Comparison of ENCODE assay signal across 2 cellular contexts in genomic region chr17:45236002-45236606, GRCh38.
TF ChIP-seq lines count a peak whose summit lies in the region.

No MANE protein-coding gene starts in this region.

TF ChIP-seq in IMR-90, 13 proteins besides CTCF, POLR2A, EP300 and RAD21:
- TF ChIP-seq USF2 (IDR thresholded peaks at IDR 0.05; ENCODE audit: low read depth, low read length) (no peak), RFX5 (IDR thresholded peaks at IDR 0.05; ENCODE audit: low read depth, low read length) (no peak), MAZ (IDR thresholded peaks at IDR 0.05; ENCODE audit: borderline replicate concordance, low read depth, low read length) (no peak), RCOR1 (IDR thresholded peaks at IDR 0.05; ENCODE audit: insufficient replicate concordance, low read length) (no peak), CEBPB (IDR thresholded peaks at IDR 0.05; ENCODE audit: low read depth, low read length) (no peak), BHLHE40 (IDR thresholded peaks at IDR 0.05; ENCODE audit: low read depth, low read length) (no peak), NFE2L2 (IDR thresholded peaks at IDR 0.05; ENCODE audit: low read depth, low read length) (no peak), ELK1 (IDR thresholded peaks at IDR 0.05; ENCODE audit: borderline replicate concordance, low read depth, low read length) (no peak), MAFK (IDR thresholded peaks at IDR 0.05; ENCODE audit: low read depth, low read length) (no peak), CHD1 (IDR thresholded peaks at IDR 0.05; ENCODE audit: low read depth, low read length) (no peak), MXI1 (IDR thresholded peaks at IDR 0.05; ENCODE audit: borderline replicate concordance, low read depth, low read length) (no peak), FOS (IDR thresholded peaks at IDR 0.05; ENCODE audit: low read depth, low read length) (no peak), SMC3 (IDR thresholded peaks at IDR 0.05; ENCODE audit: low read depth, low read length) (no peak)

TF ChIP-seq in neural cell, 6 proteins besides CTCF, POLR2A, EP300 and RAD21:
- TF ChIP-seq TAF1 (IDR thresholded peaks at IDR 0.05; ENCODE audit: low read depth), result no peak
- no peak for TF ChIP-seq POLR2AphosphoS5 (IDR thresholded peaks at IDR 0.05)
- TF ChIP-seq REST (IDR thresholded peaks at IDR 0.05; ENCODE audit: borderline replicate concordance), result no peak
- TF ChIP-seq SMC3 (conservative IDR thresholded peaks at IDR 0.05; ENCODE audit: poor library complexity), result no peak
- TF ChIP-seq EZH2 (IDR thresholded peaks at IDR 0.05; ENCODE audit: borderline replicate concordance, insufficient read depth, low read length, poor library complexity, severe bottlenecking), result no peak
- no peak for TF ChIP-seq MXI1 (conservative IDR thresholded peaks at IDR 0.05; ENCODE audit: poor library complexity, severe bottlenecking)
